In genomic region chr16:11796227-11797165, GRCh38 we compare ENCODE assay signal across 8 cellular contexts. TPM values are rescaled to one million over a fixed set of nuclear protein-coding genes. Genes with fewer than 3 reads are reported as not detected.
A peak's percentile ranks its signal among the peaks of the same experiment; 100 is the strongest.
DNase-seq lines count a peak whose midpoint lies in the region; ATAC-seq and TF ChIP-seq lines count a peak whose summit lies in the region.

No MANE protein-coding gene starts in this region.

- H3K27ac ChIP-seq in RWPE2 (ENCODE audit: poor library complexity, severe bottlenecking): peak overlapping the region; percentile 86
- peak overlapping the region; percentile 97 to 98 for H3K27ac ChIP-seq in breast epithelium
- peak overlapping the region; percentile 66 for H3K27ac ChIP-seq in iPS-20b (ENCODE audit: low read length)

- DNase-seq in ELR (ENCODE audit: low read depth): peak; percentile 69
- no peak for DNase-seq in HFF-Myc (ENCODE audit: extremely low read depth, low read depth)
- peak; percentile 66 for DNase-seq in RWPE2 (ENCODE audit: low spot score)
- DNase-seq in breast epithelium (ENCODE audit: low spot score in 2 of 2): peak in 1 of 2 donors; percentile 55
- DNase-seq in sciatic nerve (ENCODE audit: low spot score): peak; percentile 82
- DNase-seq in NCI-H1092 (lab: John Stamatoyannopoulos, UW): no peak

- TF ChIP-seq POLR2A in breast epithelium (IDR thresholded peaks at IDR 0.05) (no peak), GM18505 (IDR thresholded peaks at IDR 0.05; ENCODE audit: borderline replicate concordance, extremely low read depth, insufficient read depth, insufficient read length) (no peak)

- peak overlapping the region; percentile 94 for H3K4me3 ChIP-seq in HFF-Myc (replicated peaks; ENCODE audit: low read depth, low read length)
- peak overlapping the region; percentile 90 for H3K4me3 ChIP-seq in RWPE2 (ENCODE audit: severe bottlenecking)
- H3K4me3 ChIP-seq in breast epithelium: peak overlapping the region; percentile 77 to 91 (median 87)
- H3K4me3 ChIP-seq in iPS-20b (ENCODE audit: low read length): peak overlapping the region; percentile 89

- H3K9me3 ChIP-seq in RWPE2 (ENCODE audit: severe bottlenecking) (no peaks in the 10 kb centered on the region), breast epithelium (no peaks in the 10 kb centered on the region), iPS-20b (ENCODE audit: insufficient read depth, low read depth, low read length) (no peaks in the 10 kb centered on the region)

- intact Hi-C loops in breast epithelium (cut with DNase I; ENCODE audit: low total_unique reads) (no loop called here), sciatic nerve (cut with DNase I) (loop anchor here (10.0 kb wide), 1 partner anchor 52 kb away; the partner anchor contains the start of gene TXNDC11)

- no peak for ATAC-seq in RWPE2 (ENCODE audit: low read depth)
- peak; percentile 61 for ATAC-seq in sciatic nerve
- ATAC-seq in GM18505 (IDR thresholded peaks at IDR 0.05; ENCODE audit: unreplicated experiment): no peak

- H3K36me3 ChIP-seq in RWPE2 (ENCODE audit: low read depth) (peaks cover 40% of the 10 kb centered on the region), breast epithelium (no peaks in the 10 kb centered on the region), iPS-20b (ENCODE audit: insufficient read depth, low read depth, low read length) (peaks cover 13% of the 10 kb centered on the region)

- TF ChIP-seq CTCF in HFF-Myc (IDR thresholded peaks at IDR 0.05; ENCODE audit: low read depth, low read length, missing control alignments) (no peak), RWPE2 (IDR thresholded peaks at IDR 0.05; ENCODE audit: poor library complexity, severe bottlenecking) (no peak), breast epithelium (IDR thresholded peaks at IDR 0.05) (peak in 1 of 3 donors; percentile 19)

- H3K9ac ChIP-seq in iPS-20b (ENCODE audit: low read depth, low read length): peak overlapping the region; percentile 86; the same call in 1 of the 2 replicates

- H3K4me1 ChIP-seq in RWPE2 (ENCODE audit: insufficient read depth, poor library complexity, severe bottlenecking) (peaks cover 18% of the 10 kb centered on the region), breast epithelium (peaks cover 15 to 29% of the 10 kb centered on the region in 2 donors), iPS-20b (ENCODE audit: insufficient read depth, low read length) (peaks cover 5% of the 10 kb centered on the region; the same call in 1 of the 2 replicates)

- H3K27me3 ChIP-seq in RWPE2 (ENCODE audit: insufficient read depth, poor library complexity, severe bottlenecking): no peaks in the 10 kb centered on the region
- H3K27me3 ChIP-seq in breast epithelium: no peaks in the 10 kb centered on the region
- no peaks in the 10 kb centered on the region for H3K27me3 ChIP-seq in iPS-20b (ENCODE audit: insufficient read depth, low read length)

RNA-seq across cellular contexts. Expression of gene ZC3H7A, which starts 0.6 kb away (rescaled TPM):
- total RNA-seq in breast epithelium (10 to 100 TPM; 58.4 to 70.7 (median 67.5) TPM), sciatic nerve (91.1 TPM)

RNA-seq across cellular contexts. Expression of gene TXNDC11, which starts 53.8 kb away (rescaled TPM):
- total RNA-seq in breast epithelium (10 to 100 TPM; 38.6 to 53.7 (median 47.9) TPM), sciatic nerve (36.6 TPM)

RNA-seq across cellular contexts. Expression of gene RSL1D1, which starts 54.8 kb away (rescaled TPM):
- 100 to 1,000 TPM; 150 to 219 (median 172) TPM for total RNA-seq in breast epithelium
- 104 TPM for total RNA-seq in sciatic nerve

Comparison
In these comparisons a context has a peak if more than half of its experiments do, and no peak if none do; other contexts are left out.
1. DNase-seq: peak in ELR (single experiment), RWPE2 (single experiment) and sciatic nerve (single experiment); none in HFF-Myc (single experiment) and NCI-H1092 (single experiment).
2. Peak in every context shown above with its lines, with median percentiles within 50 percentile points of each other: H3K4me3 ChIP-seq and H3K27ac ChIP-seq.